In the genomic region with DNA sequence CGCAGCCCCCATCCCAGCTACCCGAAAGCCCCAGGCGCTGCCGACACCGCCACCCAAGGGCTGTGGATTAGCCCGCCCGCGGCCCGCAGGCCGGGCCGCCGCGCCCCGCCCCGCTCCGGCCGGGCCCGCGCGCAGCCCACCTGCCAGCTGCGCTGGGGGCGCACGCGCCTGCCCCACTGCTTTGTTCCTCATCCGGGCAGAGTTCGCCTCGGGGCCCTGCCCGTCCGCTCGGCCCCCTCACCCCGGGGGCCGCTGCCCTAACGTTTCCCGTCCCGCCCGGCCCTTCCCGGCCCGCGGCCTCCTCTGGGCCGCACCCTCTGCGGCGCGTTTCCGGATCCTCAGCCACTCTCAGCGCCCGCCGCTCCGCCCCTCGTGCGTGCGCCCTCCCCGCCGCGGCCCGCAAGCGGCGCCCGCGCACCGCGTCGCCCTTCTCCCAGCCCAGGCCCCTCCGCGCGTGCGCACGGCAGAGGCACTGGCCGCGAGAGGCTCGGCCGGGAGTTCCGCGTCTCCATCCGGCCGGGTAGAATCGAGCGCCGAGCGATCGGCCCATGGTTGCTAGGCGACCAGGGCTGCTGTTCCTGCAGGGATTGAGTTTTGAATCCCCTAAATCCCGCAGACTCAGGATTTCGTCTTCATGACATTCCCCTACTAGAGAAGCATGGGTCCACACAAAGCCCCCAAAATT, we compare ENCODE assay signal across 7 cellular contexts. TPM values are rescaled to one million over a fixed set of nuclear protein-coding genes. Genes with fewer than 3 reads are reported as not detected.
A peak's percentile ranks its signal among the peaks of the same experiment; 100 is the strongest.
DNase-seq lines count a peak whose midpoint lies in the region; ATAC-seq, FAIRE-seq and TF ChIP-seq lines count a peak whose summit lies in the region.

A gene with protein sequence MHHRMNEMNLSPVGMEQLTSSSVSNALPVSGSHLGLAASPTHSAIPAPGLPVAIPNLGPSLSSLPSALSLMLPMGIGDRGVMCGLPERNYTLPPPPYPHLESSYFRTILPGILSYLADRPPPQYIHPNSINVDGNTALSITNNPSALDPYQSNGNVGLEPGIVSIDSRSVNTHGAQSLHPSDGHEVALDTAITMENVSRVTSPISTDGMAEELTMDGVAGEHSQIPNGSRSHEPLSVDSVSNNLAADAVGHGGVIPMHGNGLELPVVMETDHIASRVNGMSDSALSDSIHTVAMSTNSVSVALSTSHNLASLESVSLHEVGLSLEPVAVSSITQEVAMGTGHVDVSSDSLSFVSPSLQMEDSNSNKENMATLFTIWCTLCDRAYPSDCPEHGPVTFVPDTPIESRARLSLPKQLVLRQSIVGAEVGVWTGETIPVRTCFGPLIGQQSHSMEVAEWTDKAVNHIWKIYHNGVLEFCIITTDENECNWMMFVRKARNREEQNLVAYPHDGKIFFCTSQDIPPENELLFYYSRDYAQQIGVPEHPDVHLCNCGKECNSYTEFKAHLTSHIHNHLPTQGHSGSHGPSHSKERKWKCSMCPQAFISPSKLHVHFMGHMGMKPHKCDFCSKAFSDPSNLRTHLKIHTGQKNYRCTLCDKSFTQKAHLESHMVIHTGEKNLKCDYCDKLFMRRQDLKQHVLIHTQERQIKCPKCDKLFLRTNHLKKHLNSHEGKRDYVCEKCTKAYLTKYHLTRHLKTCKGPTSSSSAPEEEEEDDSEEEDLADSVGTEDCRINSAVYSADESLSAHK (minus strand): TSS at position 321 of the 685 bp plus-strand sequence. CDS start 622 bp downstream, outside the sequence.

- FAIRE-seq in GM18507 (lab: Jason Lieb, UNC) = peak; percentile 91

- H3K79me2 ChIP-seq in hepatocyte = peaks cover 37% of the 10 kb centered on the region

- ATAC-seq in HG02981 (IDR thresholded peaks at IDR 0.05; ENCODE audit: unreplicated experiment) = peak; percentile 95

- H3K9me3 ChIP-seq in hepatocyte (ENCODE audit: low read depth) = no peaks in the 10 kb centered on the region

- H4K20me1 ChIP-seq in hepatocyte (ENCODE audit: insufficient read depth, poor library complexity, severe bottlenecking) = peaks cover 13% of the 10 kb centered on the region

- in situ Hi-C loops in astrocyte of the cerebellum (cut with HindIII; ENCODE audit: low sequenced_read_pairs) = no loop called here

- H3K27me3 ChIP-seq in hepatocyte = no peaks in the 10 kb centered on the region

- H3K4me1 ChIP-seq in hepatocyte (ENCODE audit: insufficient read depth) = no peaks in the 10 kb centered on the region

- peak within 1 kb of the TSS; percentile 91 for H3K27ac ChIP-seq in hepatocyte

- H2AFZ ChIP-seq in hepatocyte = peak within 1 kb of the TSS; percentile 99

- WGBS in hepatocyte (ENCODE audit: low lambda C conversion rate, missing lambda C conversion rate) = 0% methylated on average over 31 of the region's 83 CpGs

- H3K36me3 ChIP-seq in hepatocyte (replicated peaks; ENCODE audit: insufficient read depth, low read depth) = no peaks in the 10 kb centered on the region

- H3K4me3 ChIP-seq in astrocyte of the cerebellum (ENCODE audit: low read depth, low read length) (peak within 1 kb of the TSS; percentile 65), hepatocyte (peak within 1 kb of the TSS; percentile 74)

- H3K4me2 ChIP-seq in hepatocyte = peak within 1 kb of the TSS; percentile 87

- DNase-seq in GM18507 (ENCODE audit: extremely low spot score, insufficient read length, low read depth) (peak; percentile 97), NCI-H2029 (lab: John Stamatoyannopoulos, UW) (peak; percentile 92), T-helper 22 cell (ENCODE audit: low read depth) (peak; percentile 81), astrocyte of the cerebellum (ENCODE audit: low read depth) (peak; percentile 82), hepatocyte (ENCODE audit: low spot score) (peak; percentile 99), retina (peak; percentile 92)

- H3K9me2 ChIP-seq in hepatocyte (replicated peaks; ENCODE audit: insufficient read depth) = no peaks in the 10 kb centered on the region

- TF ChIP-seq CTCF in astrocyte of the cerebellum (IDR thresholded peaks at IDR 0.05; ENCODE audit: low read depth, low read length, missing control alignments) = no peak
- TF ChIP-seq CTCF in hepatocyte (IDR thresholded peaks at IDR 0.05; ENCODE audit: poor library complexity) = peak; percentile 41

RNA-seq across cellular contexts. Expression of the gene that starts here (rescaled TPM):
- 38.7 and 46.4 TPM in 2 replicates for total RNA-seq in hepatocyte
- 25.9 and 28.5 TPM in 2 replicates for polyA plus RNA-seq in hepatocyte

Comparison
In these comparisons a context has a peak if more than half of its experiments do, and no peak if none do; other contexts are left out.
1. Peak in every context shown above with its lines: DNase-seq, ATAC-seq, H3K4me3 ChIP-seq and H3K27ac ChIP-seq.